Comparison of ENCODE assay signal across 1 cellular context in genomic region chr19:5959260-5960004, GRCh38.
A peak's percentile ranks its signal among the peaks of the same experiment; 100 is the strongest.
TF ChIP-seq lines count a peak whose summit lies in the region.

No MANE protein-coding gene starts in this region.

TF ChIP-seq in HepG2, 621 proteins besides CTCF, POLR2A, EP300 and RAD21 (continued from another document):
- TF ChIP-seq ZBTB40 (IDR thresholded peaks at IDR 0.05), result no peak
- TF ChIP-seq ZBTB40 (CRISPR knock-in tag; IDR thresholded peaks at IDR 0.05), result no peak; the same call in 1 of the 2 replicates
- TF ChIP-seq USF2 (IDR thresholded peaks at IDR 0.05; ENCODE audit: low read depth, low read length), result no peak
- TF ChIP-seq USF2 (CRISPR knock-in tag; IDR thresholded peaks at IDR 0.05; ENCODE audit: borderline replicate concordance), result no peak
- peak; percentile 45; the same call in 1 of the 2 replicates for TF ChIP-seq DZIP1 (CRISPR knock-in tag; IDR thresholded peaks at IDR 0.05)
- peak; percentile 33 for TF ChIP-seq ZNF18 (CRISPR knock-in tag; IDR thresholded peaks at IDR 0.05; ENCODE audit: insufficient replicate concordance)
- no peak for TF ChIP-seq ZFP82 (CRISPR knock-in tag; IDR thresholded peaks at IDR 0.05; ENCODE audit: borderline replicate concordance)
- no peak for TF ChIP-seq CENPT (CRISPR knock-in tag; IDR thresholded peaks at IDR 0.05; ENCODE audit: low read depth)
- TF ChIP-seq SOX6 (IDR thresholded peaks at IDR 0.05), result no peak
- no peak for TF ChIP-seq SOX6 (CRISPR knock-in tag; IDR thresholded peaks at IDR 0.05)
- no peak for TF ChIP-seq GPN1 (CRISPR knock-in tag; IDR thresholded peaks at IDR 0.05; ENCODE audit: borderline replicate concordance)
